Comparison of ENCODE assay signal across 26 cellular contexts in the genomic region with DNA sequence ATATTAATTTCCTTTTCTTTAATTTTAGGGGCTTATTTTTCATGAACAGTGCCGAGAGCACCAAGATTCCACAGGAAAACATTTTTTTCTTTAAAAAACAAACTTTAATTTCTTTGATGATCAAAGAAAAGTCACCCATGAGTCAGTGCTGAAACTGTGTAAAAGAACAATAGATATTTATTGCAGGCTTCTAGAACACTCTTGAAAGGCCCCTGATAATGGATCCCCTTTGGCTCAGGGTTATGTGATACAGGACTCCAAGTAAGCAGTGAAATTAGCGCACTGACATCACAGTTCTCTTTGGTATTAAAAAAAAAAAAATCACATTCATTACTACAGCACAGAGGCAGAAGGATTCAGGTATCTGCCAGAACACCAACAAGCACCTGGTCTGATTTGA.
"Had no signal": no experiment of that assay in that cellular context is flagged by ENCODE, and none has a peak within 500 bp of the region (broad histone marks: within the 10 kb centered on the region; RNA-seq: fewer than 3 reads in every experiment).

No MANE protein-coding gene starts in this region.

- H3K36me3 ChIP-seq: MG63, Peyer's patch, SJCRH30 had no signal

- H3K27me3 ChIP-seq: MG63, Peyer's patch, SJCRH30 had no signal

- H3K9me3 ChIP-seq: MG63, Peyer's patch, SJCRH30 had no signal

- H3K27ac ChIP-seq: Peyer's patch, RWPE1, SJCRH30 had no signal

- H3K4me3 ChIP-seq: MG63, Peyer's patch, SJCRH30 had no signal

- DNase-seq: activated CD4-positive, alpha-beta memory T cell treated with anti-CD3 and anti-CD28 coated beads, Interleukin-2, amount 10 ng/mL, durations not matched to agents 7 days and 5 days; activated CD4-positive, alpha-beta T cell treated with anti-CD3 and anti-CD28 coated beads for 36 hours; activated CD4-positive, alpha-beta T cell treated with anti-CD3 and anti-CD28 coated beads, Interleukin-2, amount 50 U/mL, for 1 hour; activated CD4-positive, CD25-positive, alpha-beta regulatory T cell; activated CD8-positive, alpha-beta memory T cell treated with anti-CD3 and anti-CD28 coated beads, Interleukin-2, amount 50 U/mL, for 4 hours; activated gamma-delta T cell treated with Interleukin-2 at 50 U/mL for 16 hours; activated naive CD4-positive, alpha-beta T cell treated with anti-CD3 and anti-CD28 coated beads, Interleukin-2, amount 10 ng/mL, durations not matched to agents 7 days and 5 days; activated naive CD8-positive, alpha-beta T cell treated with anti-CD3 and anti-CD28 coated beads for 36 hours; activated T-cell treated with anti-CD3 and anti-CD28 coated beads, Interleukin-2, amount 50 U/mL, for 72 hours; MG63; MV-4-11; NCI-H1105 treated with DMSO at 0.1 percent for 48 hours; NCI-H1436 treated with DMSO at 0.1 percent for 48 hours; NCI-H187 treated with DMSO at 0.1 percent for 48 hours; NCI-H2081 treated with DMSO at 0.1 percent for 48 hours; NCI-H510A treated with DMSO at 0.1 percent for 48 hours; NCI-H69; NK-92 treated with Interleukin-12 subunit alpha and Interleukin-12 subunit beta, amount 100 ng/mL, for 24 hours; OCI-M1; Peyer's patch; Right ventricle myocardium superior; SJCRH30; T1000 had no signal

- FAIRE-seq: HepG2, TTC549 had no signal

- ATAC-seq: activated CD4-positive, alpha-beta T cell treated with anti-CD3 and anti-CD28 coated beads for 36 hours; activated T-cell treated with anti-CD3 and anti-CD28 coated beads, Interleukin-2, amount 50 U/mL, for 72 hours; HepG2 had no signal
